In the genomic region with DNA sequence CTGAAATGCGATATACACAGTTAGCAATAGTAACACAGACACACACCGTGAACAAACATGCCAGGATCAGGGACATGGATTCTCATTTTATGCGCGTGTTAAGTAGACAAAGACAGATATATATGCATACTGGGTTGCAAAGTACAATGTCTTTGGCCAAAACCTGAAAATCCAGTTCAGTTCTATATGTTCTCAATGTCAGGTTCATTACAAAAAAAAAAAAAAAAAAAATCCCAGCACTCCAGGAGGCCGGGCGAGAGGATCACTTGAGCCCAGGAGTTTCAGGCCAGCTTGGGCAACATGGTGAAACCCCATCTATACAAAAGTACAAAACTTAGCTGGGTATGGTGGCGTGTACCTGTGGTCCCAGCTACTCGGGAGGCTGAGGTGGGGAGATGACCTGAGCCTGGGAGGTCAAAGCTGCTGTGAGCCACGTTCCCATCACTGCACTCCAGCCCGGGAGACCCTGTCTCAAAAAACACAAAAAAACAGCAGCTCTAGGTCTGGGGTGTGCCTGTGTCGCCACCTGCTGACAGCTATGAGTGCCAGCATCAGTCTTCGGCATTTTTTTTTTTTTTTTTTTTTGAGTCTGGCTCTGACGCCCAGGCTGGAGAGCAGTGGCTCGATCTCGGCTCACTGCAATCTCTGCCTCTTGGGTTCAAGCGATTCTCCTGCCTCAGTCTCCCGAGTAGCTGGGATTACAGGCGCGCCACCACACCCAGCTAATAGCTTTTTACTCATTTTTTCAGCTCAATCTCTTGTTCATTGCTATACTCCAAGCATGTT, we compare ENCODE assay signal across 8 cellular contexts. TPM values are rescaled to one million over a fixed set of nuclear protein-coding genes. Genes with fewer than 3 reads are reported as not detected.
A peak's percentile ranks its signal among the peaks of the same experiment; 100 is the strongest.
DNase-seq lines count a peak whose midpoint lies in the region; ATAC-seq and TF ChIP-seq lines count a peak whose summit lies in the region.

No MANE protein-coding gene starts in this region.

- CTCF ChIA-PET in HCT116 (lab: Charles Lee): interaction anchor here (0.6 to 2.6 kb wide), 23 partner anchors 10 to 223 kb away, joined by 3 to 27 read pairs (median 4); partner anchors contain the start of genes AP2S1 and SLC1A5

- peak; percentile 92 for TF ChIP-seq RAD21 in HCT116 (IDR thresholded peaks at IDR 0.05; ENCODE audit: low read depth)

- no peaks in the 10 kb centered on the region for H3K9me3 Mint-ChIP-seq in nephron progenitor cell

- H4K20me1 ChIP-seq in HCT116 (ENCODE audit: insufficient read depth): no peaks in the 10 kb centered on the region

- DNase-seq in BE2C (peak; percentile 71), HCT116 (ENCODE audit: low read depth, low spot score) (no peak), NCI-H82 treated with DMSO at 0.1 percent for 48 hours (lab: John Stamatoyannopoulos, UW; ENCODE audit: unreplicated experiment) (peak; percentile 52), fibroblast of gingiva (ENCODE audit: low read depth) (peak; percentile 61), nephron progenitor cell (peak; percentile 61), OCI-M2 (lab: John Stamatoyannopoulos, UW; ENCODE audit: unreplicated experiment) (no peak)
- peak; percentile 61 for DNase-seq in activated CD8-positive, alpha-beta memory T cell treated with anti-CD3 and anti-CD28 coated beads, Interleukin-2, amount 50 U/mL, for 48 hours

- RAD21 ChIA-PET in HCT116 (lab: Charles Lee; ENCODE audit: low non-redundant PET in 1 of 2, low total read pairs in 2 of 2, uncharacterized antibody in 2 of 2, unreplicated experiment in 2 of 2): interaction anchor here (0.7 to 1.6 kb wide), 9 partner anchors 30 to 385 kb away, joined by 3 to 7 read pairs (median 4); no protein-coding TSS in a partner anchor

- H3K36me3 ChIP-seq in BE2C: peaks cover 20% of the 10 kb centered on the region
- peaks cover 30% of the 10 kb centered on the region in 2 experiments for H3K36me3 ChIP-seq in HCT116 (ENCODE audit: control insufficient read depth in 1 of 2, insufficient read depth in 2 of 2, low read length in 2 of 2)

- H3K4me1 ChIP-seq in BE2C: peaks cover 9% of the 10 kb centered on the region
- H3K4me1 ChIP-seq in HCT116 (ENCODE audit: control insufficient read depth in 1 of 2, insufficient read depth in 2 of 2, low read length in 2 of 2): peaks cover 16 to 27% of the 10 kb centered on the region in 2 experiments

- H3K9me3 ChIP-seq in BE2C: no peaks in the 10 kb centered on the region
- H3K9me3 ChIP-seq in HCT116 (ENCODE audit: control insufficient read depth in 1 of 2, insufficient read depth in 1 of 2, low read depth in 1 of 2, low read length in 2 of 2): no peaks in the 10 kb centered on the region

- H3K4me1 Mint-ChIP-seq in nephron progenitor cell: no peaks in the 10 kb centered on the region

- H3K36me3 Mint-ChIP-seq in nephron progenitor cell (ENCODE audit: low read depth): peaks cover 25% of the 10 kb centered on the region

- H3K4me3 ChIP-seq in BE2C (ENCODE audit: low read depth, low read length) (no peak overlapping the region), HCT116 (replicated peaks in 1 of 2; ENCODE audit: low read depth in 1 of 2, low read length in 2 of 2) (no peak overlapping the region)

- no peak overlapping the region for H3K27ac Mint-ChIP-seq in nephron progenitor cell

- peak; percentile 56 for ATAC-seq in HCT116
- no peak for ATAC-seq in HG02571 (IDR thresholded peaks at IDR 0.05; ENCODE audit: unreplicated experiment)

- peaks cover 33% of the 10 kb centered on the region for H3K79me2 ChIP-seq in HCT116 (ENCODE audit: insufficient read depth, low read length)

- intact Hi-C loops in HCT116 (cut with micrococcal nuclease): loop anchor here (1.0 to 5.0 kb wide), 2 partner anchors 83 to 152 kb away; no protein-coding TSS in a partner anchor

- H3K27me3 ChIP-seq in BE2C (no peaks in the 10 kb centered on the region), HCT116 (ENCODE audit: insufficient read depth, low read length) (no peaks in the 10 kb centered on the region)

- no peak overlapping the region for H2AFZ ChIP-seq in HCT116 (ENCODE audit: low read depth, low read length, poor library complexity, severe bottlenecking)

- POLR2A ChIA-PET in HCT116 (lab: Charles Lee): interaction anchor here (0.7 to 2.2 kb wide), 6 partner anchors 52 to 273 kb away, joined by 3 to 7 read pairs (median 5); partner anchors contain the start of genes SLC1A5 and ZC3H4

- TF ChIP-seq CTCF in BE2C (IDR thresholded peaks at IDR 0.05; ENCODE audit: low read depth, low read length) (peak; percentile 91), HCT116 (IDR thresholded peaks at IDR 0.05 in 2 of 3, conservative IDR thresholded peaks at IDR 0.05 in 1 of 3; ENCODE audit: borderline replicate concordance in 1 of 3, insufficient read depth in 1 of 3, low read depth in 2 of 3, low read length in 2 of 3) (peak; percentile 82 to 85 (median 82)), nephron progenitor cell (IDR thresholded peaks at IDR 0.05) (peak; percentile 83)

- BruUV-seq in HCT116 (replicated peaks; lab: Mats Ljungman, UMichigan): no TSS peak

- H3K9me2 ChIP-seq in HCT116 (ENCODE audit: insufficient read depth): no peaks in the 10 kb centered on the region

- TF ChIP-seq POLR2A in HCT116 (IDR thresholded peaks at IDR 0.05; ENCODE audit: borderline replicate concordance, extremely low read depth, insufficient read depth, insufficient read length): no peak

- no peak overlapping the region for H3K9ac ChIP-seq in HCT116 (ENCODE audit: low read length)

- H3K27me3 Mint-ChIP-seq in nephron progenitor cell (ENCODE audit: low read depth, poor library complexity): no peaks in the 10 kb centered on the region

- 0 out of 2 replicates have a peak overlapping the region, but pooled peaks have one; percentile 3 for H3K27ac ChIP-seq in HCT116 (ENCODE audit: low read depth, low read length)

- H3K4me2 ChIP-seq in HCT116 (ENCODE audit: low read length): no peak overlapping the region

- no peak overlapping the region for H3K4me3 Mint-ChIP-seq in nephron progenitor cell

TF ChIP-seq in HCT116, 20 proteins besides CTCF, POLR2A, EP300 and RAD21:
- no peak for TF ChIP-seq FOSL1 (IDR thresholded peaks at IDR 0.05; ENCODE audit: low read depth)
- peak; percentile 34; the same call in 1 of the 2 replicates for TF ChIP-seq POLR2AphosphoS5 (IDR thresholded peaks at IDR 0.05; ENCODE audit: low read depth, low read length)
- TF ChIP-seq YY1 (IDR thresholded peaks at IDR 0.05; ENCODE audit: extremely low read depth, insufficient replicate concordance, low read depth, low read length): peak; percentile 36

RNA-seq across cellular contexts. Expression of gene AP2S1, which starts 10.3 kb away (rescaled TPM):
- 195 TPM for polyA plus RNA-seq in BE2C (2012; ENCODE audit: insufficient read depth, insufficient read length, low read depth)
- 296 TPM for total RNA-seq in HCT116 (2021; ENCODE audit: unreplicated experiment)
- polyA plus RNA-seq in HCT116 (2012): 311 and 325 TPM in 2 replicates

RNA-seq across cellular contexts. Expression of gene ARHGAP35, which starts 20.4 kb away (rescaled TPM):
- 38.0 TPM for polyA plus RNA-seq in BE2C (2012; ENCODE audit: insufficient read depth, insufficient read length, low read depth)
- total RNA-seq in HCT116 (2021; ENCODE audit: unreplicated experiment): 47.6 TPM
- 29.0 and 30.2 TPM in 2 replicates for polyA plus RNA-seq in HCT116 (2012)

RNA-seq across cellular contexts. Expression of gene SLC1A5, which starts 52.0 kb away (rescaled TPM):
- polyA plus RNA-seq in BE2C (2012; ENCODE audit: insufficient read depth, insufficient read length, low read depth): 164 TPM
- 284 TPM for total RNA-seq in HCT116 (2021; ENCODE audit: unreplicated experiment)
- 346 and 361 TPM in 2 replicates for polyA plus RNA-seq in HCT116 (2012)

Comparison
In these comparisons a context has a peak if more than half of its experiments do, and no peak if none do; other contexts are left out.
1. DNase-seq: peak in BE2C (single experiment), NCI-H82 treated with DMSO at 0.1 percent for 48 hours (single experiment), activated CD8-positive, alpha-beta memory T cell treated with anti-CD3 and anti-CD28 coated beads, Interleukin-2, amount 50 U/mL, for 48 hours (single experiment), fibroblast of gingiva (single experiment) and nephron progenitor cell (single experiment); none in HCT116 (single experiment) and OCI-M2 (single experiment).
2. Peak in every context shown above with its lines, with median percentiles within 50 percentile points of each other: CTCF ChIP-seq.